In genomic region chr14:52402812-52403526, GRCh38 we compare ENCODE assay signal across 10 cellular contexts.
DNase-seq lines count a peak whose midpoint lies in the region; FAIRE-seq and TF ChIP-seq lines count a peak whose summit lies in the region.
"Had no signal": no experiment of that assay in that cellular context is flagged by ENCODE, and none has a peak within 500 bp of the region (broad histone marks: within the 10 kb centered on the region; RNA-seq: fewer than 3 reads in every experiment).

No MANE protein-coding gene starts in this region.

- H3K36me3 ChIP-seq in GM23248 (ENCODE audit: low read depth): no peaks in the 10 kb centered on the region
- no peaks in the 10 kb centered on the region for H3K36me3 ChIP-seq in thyroid gland
- H3K36me3 ChIP-seq in mesenchymal stem cell (ENCODE audit: control insufficient read depth in 1 of 2, insufficient read depth in 2 of 2, low read depth in 1 of 2, low read length in 2 of 2): no peaks in the 10 kb centered on the region

- no peak overlapping the region for H2BK15ac ChIP-seq in mesenchymal stem cell (ENCODE audit: low read depth, poor library complexity, severe bottlenecking)

- H3K4me1 ChIP-seq in GM23248 (ENCODE audit: insufficient read depth) (peaks cover 23% of the 10 kb centered on the region), thyroid gland (peaks cover 0 to 7% of the 10 kb centered on the region in 2 donors), mesenchymal stem cell (ENCODE audit: control insufficient read depth, insufficient read depth, low read depth, low read length) (peaks cover 1% of the 10 kb centered on the region)

- H2AFZ ChIP-seq in GM23248 (no peak overlapping the region), mesenchymal stem cell (ENCODE audit: low read depth, low read length) (no peak overlapping the region)

- no peak overlapping the region for H3K4me3 ChIP-seq in GM23248
- H3K4me3 ChIP-seq in fibroblast of pulmonary artery (replicated peaks; ENCODE audit: low read depth, low read length): no peak overlapping the region
- no peak overlapping the region for H3K4me3 ChIP-seq in thyroid gland (replicated peaks in 1 of 3)
- no peak overlapping the region for H3K4me3 ChIP-seq in mesenchymal stem cell (ENCODE audit: insufficient read depth in 1 of 2, low read depth in 1 of 2, low read length in 2 of 2)

- H3K18ac ChIP-seq in mesenchymal stem cell (ENCODE audit: low read depth in 1 of 2, low read length in 2 of 2): no peak overlapping the region

- no peaks in the 10 kb centered on the region for H3K79me1 ChIP-seq in mesenchymal stem cell (replicated peaks; ENCODE audit: low read length, poor library complexity, severe bottlenecking)

- H3F3A ChIP-seq in GM23248 (ENCODE audit: insufficient read depth): peaks cover 13% of the 10 kb centered on the region; the same call in 1 of the 2 replicates

- no peak for TF ChIP-seq POLR2A in thyroid gland (IDR thresholded peaks at IDR 0.05)

- no peak overlapping the region for H3K14ac ChIP-seq in mesenchymal stem cell (ENCODE audit: low read length in 2 of 2)

- no peak overlapping the region for H3K9ac ChIP-seq in GM23248
- H3K9ac ChIP-seq in mesenchymal stem cell (ENCODE audit: low read length): no peak overlapping the region

- H3K23ac ChIP-seq in mesenchymal stem cell (ENCODE audit: low read length in 2 of 2): no peak overlapping the region

- no peak overlapping the region for H2BK120ac ChIP-seq in mesenchymal stem cell (ENCODE audit: low read depth, low read length)

- H3K27ac ChIP-seq in GM23248: no peak overlapping the region
- no peak overlapping the region for H3K27ac ChIP-seq in thyroid gland
- H3K27ac ChIP-seq in mesenchymal stem cell (ENCODE audit: low read length, poor library complexity, severe bottlenecking): no peak overlapping the region

- intact Hi-C loops in thyroid gland (cut with DNase I): no loop called here

- H2BK12ac ChIP-seq in mesenchymal stem cell (ENCODE audit: low read length in 2 of 2): no peak overlapping the region

- H4K91ac ChIP-seq in mesenchymal stem cell (ENCODE audit: low read length): no peak overlapping the region

- 91 to 94% methylated on average over 4 of the region's 4 CpGs for WGBS in GM23248 (ENCODE audit: low coverage in 1 of 2, low lambda C conversion rate in 2 of 2, missing lambda C conversion rate in 2 of 2), 2 experiments
- WGBS in thyroid gland, 2 donors: 83 to 92% methylated on average over 4 of the region's 4 CpGs
- WGBS in mesenchymal stem cell: no CpG with 5 or more reads among the region's 4 CpGs

- no peaks in the 10 kb centered on the region for H3K9me2 ChIP-seq in GM23248 (ENCODE audit: insufficient read depth)

- H4K8ac ChIP-seq in mesenchymal stem cell (ENCODE audit: low read length): no peak overlapping the region

- H3K4ac ChIP-seq in mesenchymal stem cell (ENCODE audit: low read depth in 1 of 2, low read length in 2 of 2): no peak overlapping the region

- TF ChIP-seq CTCF in fibroblast of pulmonary artery (IDR thresholded peaks at IDR 0.05; ENCODE audit: low read length, missing control alignments) (no peak), thyroid gland (IDR thresholded peaks at IDR 0.05) (no peak)

- H3K79me2 ChIP-seq in GM23248 (ENCODE audit: insufficient read depth): no peaks in the 10 kb centered on the region

- H3K27me3 ChIP-seq in GM23248 (replicated peaks; ENCODE audit: insufficient read depth) (no peaks in the 10 kb centered on the region), thyroid gland (no peaks in the 10 kb centered on the region), mesenchymal stem cell (ENCODE audit: control insufficient read depth in 1 of 2, insufficient read depth in 1 of 2, low read length in 2 of 2) (no peaks in the 10 kb centered on the region)

- H3K9me3 ChIP-seq in GM23248 (ENCODE audit: low read depth) (no peaks in the 10 kb centered on the region), thyroid gland (no peaks in the 10 kb centered on the region), mesenchymal stem cell (ENCODE audit: control insufficient read depth, low read length) (no peaks in the 10 kb centered on the region)

- H4K20me1 ChIP-seq in GM23248 (ENCODE audit: insufficient read depth): no peaks in the 10 kb centered on the region

- no peak overlapping the region for H3K4me2 ChIP-seq in GM23248 (ENCODE audit: unreplicated experiment)
- no peak overlapping the region for H3K4me2 ChIP-seq in mesenchymal stem cell (ENCODE audit: low read length, poor library complexity, severe bottlenecking)

- in situ Hi-C loops in GM23248 (cut with MboI): no loop called here

- DNase-seq in GM18507 (ENCODE audit: extremely low spot score, insufficient read length, low read depth): no peak
- DNase-seq in GM23248: peak; percentile 36
- DNase-seq in MV-4-11 (lab: John Stamatoyannopoulos, UW): peak; percentile 66
- peak; percentile 34 for DNase-seq in fibroblast of pulmonary artery (ENCODE audit: low read depth)
- no peak for DNase-seq in NCI-H1105 treated with DMSO at 0.1 percent for 48 hours (lab: John Stamatoyannopoulos, UW)
- no peak for DNase-seq in thyroid gland
- no peak for DNase-seq in mesenchymal stem cell
- no peak for DNase-seq in activated effector memory CD4-positive, alpha-beta T cell treated with Interleukin-2 at 50 U/mL for 16 hours
- DNase-seq: head of caudate nucleus, NCI-H1417 had no signal

- no peak overlapping the region for H2AK5ac ChIP-seq in mesenchymal stem cell (ENCODE audit: low read length, severe bottlenecking)

- FAIRE-seq in GM18507 (lab: Jason Lieb, UNC): peak; percentile 57

- H2BK5ac ChIP-seq in mesenchymal stem cell (ENCODE audit: low read depth, low read length, poor library complexity, severe bottlenecking): no peak overlapping the region

Comparison
In these comparisons a context has a peak if more than half of its experiments do, and no peak if none do; other contexts are left out.
1. DNase-seq: peak in GM23248 (single experiment), MV-4-11 (single experiment) and fibroblast of pulmonary artery (single experiment); none in GM18507 (single experiment), NCI-H1105 treated with DMSO at 0.1 percent for 48 hours (single experiment), thyroid gland (0 of 2), mesenchymal stem cell (single experiment) and activated effector memory CD4-positive, alpha-beta T cell treated with Interleukin-2 at 50 U/mL for 16 hours (single experiment).